8 cellular contexts compared by ENCODE assay signal in the genomic region with DNA sequence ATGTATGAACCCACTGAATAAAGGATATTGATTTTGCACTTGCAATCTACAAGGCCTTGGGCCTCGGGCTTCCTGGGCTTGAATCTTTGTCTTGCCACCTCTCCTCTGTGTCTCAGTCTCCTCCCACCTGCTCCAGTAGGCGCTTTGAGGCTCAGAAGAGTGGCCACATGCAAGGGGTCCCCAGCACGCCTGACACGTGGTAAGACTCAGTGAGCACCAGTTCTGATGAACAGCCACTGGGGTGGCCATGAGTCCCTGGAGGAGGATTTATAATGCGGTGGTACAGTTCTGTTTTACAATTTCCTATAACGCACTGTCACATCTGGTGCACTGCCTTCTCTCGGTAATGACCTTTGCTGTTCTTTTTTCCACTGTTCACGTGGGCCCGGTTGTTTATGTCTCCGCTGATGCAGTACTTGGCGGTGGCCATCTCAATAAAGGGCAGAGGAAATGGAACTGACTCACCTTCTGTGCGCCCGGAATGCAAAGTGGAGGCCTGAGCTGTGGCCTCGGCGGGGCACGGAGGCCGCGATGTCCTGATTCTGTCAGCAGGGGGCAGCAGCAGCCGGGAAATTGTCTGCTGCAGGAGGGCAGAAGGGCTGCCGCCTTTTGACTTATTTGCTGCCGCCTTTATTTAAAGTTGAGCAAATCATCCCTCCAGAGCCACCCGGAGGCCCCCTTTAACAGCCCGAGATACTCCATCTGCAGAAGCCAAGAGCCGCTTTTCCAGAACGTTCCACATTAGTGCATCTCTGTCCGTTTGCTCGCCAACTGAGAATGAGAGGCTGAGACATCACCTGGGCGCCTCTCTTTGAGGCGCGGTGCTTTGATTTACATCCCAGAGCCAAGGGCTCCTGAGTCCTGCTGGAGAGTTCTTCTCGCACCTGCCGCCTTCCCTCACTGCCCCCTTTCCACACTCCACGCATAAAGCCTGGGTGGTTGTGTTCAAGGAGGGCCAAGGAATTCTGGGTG. TPM values are rescaled to one million over a fixed set of nuclear protein-coding genes. Genes with fewer than 3 reads are reported as not detected.
DNase-seq lines count a peak whose midpoint lies in the region; ATAC-seq, FAIRE-seq and TF ChIP-seq lines count a peak whose summit lies in the region.

No MANE protein-coding gene starts in this region.

- no peaks in the 10 kb centered on the region for H3K36me3 ChIP-seq in neural progenitor cell

- no peak overlapping the region for H2AFZ ChIP-seq in neural progenitor cell (replicated peaks)

- H3K79me2 ChIP-seq in neural progenitor cell (ENCODE audit: low read depth) = no peaks in the 10 kb centered on the region

- in situ Hi-C loops in GM13976 (cut with MboI; ENCODE audit: low sequenced_read_pairs, unreplicated experiment) = loop anchor here (10.0 kb wide), 1 partner anchor 193 kb away; no protein-coding TSS in a partner anchor

- H3K9me3 ChIP-seq in A549 (no peaks in the 10 kb centered on the region), neural progenitor cell (ENCODE audit: low read depth) (no peaks in the 10 kb centered on the region)

- TF ChIP-seq EP300 in A549 (IDR thresholded peaks at IDR 0.05) = no peak

- TF ChIP-seq CTCF in A549 (IDR thresholded peaks at IDR 0.05) (peak; percentile 77), GM13976 (IDR thresholded peaks at IDR 0.05; ENCODE audit: borderline replicate concordance, control extremely low read depth, extremely low read depth, insufficient read depth, missing control alignments) (peak; percentile 97), neural progenitor cell (IDR thresholded peaks at IDR 0.05) (peak; percentile 94)

- H3K27ac ChIP-seq in A549 = peak overlapping the region; percentile 43 to 60; a peak in 5 of 6 replicates
- no peak overlapping the region for H3K27ac ChIP-seq in neural progenitor cell

- POLR2A ChIA-PET in A549 (lab: Yijun Ruan, JAX) = no interaction called here

- DNase-seq in A549 (ENCODE audit: low read depth in 1 of 2, low spot score in 1 of 2) (peak; percentile 74 to 75), GM13976 (ENCODE audit: low spot score) (peak; percentile 91), HPDE6-E6E7 (ENCODE audit: extremely low spot score) (peak; percentile 75), RPMI8226 (peak; percentile 88), fibroblast of the conjunctiva (ENCODE audit: low read depth) (peak; percentile 49), neural progenitor cell (ENCODE audit: low spot score) (peak; percentile 82)
- DNase-seq in stimulated activated naive CD8-positive, alpha-beta T cell treated with anti-CD3 and anti-CD28 coated beads, Interleukin-15, Interleukin-2, amounts not matched to agents 100 U/mL and 50 U/mL, for 24 hours = peak; percentile 92

- ATAC-seq in A549 = peak; percentile 96 to 97
- peak; percentile 100 for ATAC-seq in activated T-helper 17 cell treated with anti-CD3 and anti-CD28 coated beads, Interleukin-2, amount 50 U/mL, for 72 hours (replicated peaks)
- peak; percentile 99 for ATAC-seq in stimulated activated naive CD8-positive, alpha-beta T cell treated with anti-CD3 and anti-CD28 coated beads, Interleukin-15, Interleukin-2, amounts not matched to agents 100 U/mL and 50 U/mL, for 24 hours

- no peak for FAIRE-seq in A549 (lab: Jason Lieb, UNC)

- no peaks in the 10 kb centered on the region for H3F3A ChIP-seq in neural progenitor cell (ENCODE audit: low read depth)

- H3K4me1 ChIP-seq in A549 (peaks cover 5% of the 10 kb centered on the region; the same call in 1 of the 3 replicates), neural progenitor cell (no peaks in the 10 kb centered on the region)

- H3K4me1 Mint-ChIP-seq in activated T-helper 17 cell treated with anti-CD3 and anti-CD28 coated beads, Interleukin-2, amount 50 U/mL, for 72 hours = peaks cover 14% of the 10 kb centered on the region
- H3K4me1 Mint-ChIP-seq in neural progenitor cell = peaks cover 11% of the 10 kb centered on the region

- CTCF ChIA-PET in A549 (lab: Yijun Ruan, JAX) = interaction anchor here (0.6 to 3.8 kb wide), 30 partner anchors 13 to 479 kb away, joined by 3 to 35 read pairs (median 4); a partner anchor contains a TSS

- TF ChIP-seq RAD21 in A549 (conservative IDR thresholded peaks at IDR 0.05 in 1 of 2, IDR thresholded peaks at IDR 0.05 in 1 of 2) = peak; percentile 82 to 87

- 35% methylated on average over 24 of the region's 33 CpGs for WGBS in A549 (ENCODE audit: missing lambda C conversion rate)

- no peak for TF ChIP-seq POLR2A in A549 (IDR thresholded peaks at IDR 0.05; ENCODE audit: low read length)

- H3K4me3 Mint-ChIP-seq in activated T-helper 17 cell treated with anti-CD3 and anti-CD28 coated beads, Interleukin-2, amount 50 U/mL, for 72 hours = peak overlapping the region; percentile 76
- H3K4me3 Mint-ChIP-seq in neural progenitor cell = no peak overlapping the region

- peaks cover 26% of the 10 kb centered on the region for H3K27me3 ChIP-seq in neural progenitor cell

- H3K36me3 Mint-ChIP-seq in activated T-helper 17 cell treated with anti-CD3 and anti-CD28 coated beads, Interleukin-2, amount 50 U/mL, for 72 hours (ENCODE audit: low read depth) = no peaks in the 10 kb centered on the region
- peaks cover 6% of the 10 kb centered on the region for H3K36me3 Mint-ChIP-seq in neural progenitor cell

- H3K9me3 Mint-ChIP-seq in activated T-helper 17 cell treated with anti-CD3 and anti-CD28 coated beads, Interleukin-2, amount 50 U/mL, for 72 hours = no peaks in the 10 kb centered on the region
- H3K9me3 Mint-ChIP-seq in neural progenitor cell = peaks cover 17% of the 10 kb centered on the region

- no peak overlapping the region for H3K4me3 ChIP-seq in A549
- H3K4me3 ChIP-seq in neural progenitor cell = no peak overlapping the region

- no peaks in the 10 kb centered on the region for H3K27me3 Mint-ChIP-seq in activated T-helper 17 cell treated with anti-CD3 and anti-CD28 coated beads, Interleukin-2, amount 50 U/mL, for 72 hours
- peaks cover 4% of the 10 kb centered on the region for H3K27me3 Mint-ChIP-seq in neural progenitor cell (ENCODE audit: insufficient read depth, low read depth)

- no peaks in the 10 kb centered on the region for H4K20me1 ChIP-seq in neural progenitor cell (ENCODE audit: low read depth)

- H3K4me2 ChIP-seq in A549 (peak overlapping the region; percentile 54), neural progenitor cell (peak overlapping the region; percentile 19)

- H3K27ac Mint-ChIP-seq in activated T-helper 17 cell treated with anti-CD3 and anti-CD28 coated beads, Interleukin-2, amount 50 U/mL, for 72 hours = peak overlapping the region; percentile 90
- H3K27ac Mint-ChIP-seq in neural progenitor cell = no peak overlapping the region

- no peak overlapping the region for H3K9ac ChIP-seq in neural progenitor cell

TF ChIP-seq in A549, 52 proteins besides CTCF, POLR2A, EP300 and RAD21:
- TF ChIP-seq ZC3H11A (IDR thresholded peaks at IDR 0.05) (no peak), SMC3 (IDR thresholded peaks at IDR 0.05) (peak; percentile 69), PHF8 (IDR thresholded peaks at IDR 0.05; ENCODE audit: borderline replicate concordance, low read depth) (no peak), FOSL2 (IDR thresholded peaks at IDR 0.05) (no peak), FOSL2 (CRISPR knock-in tag; IDR thresholded peaks at IDR 0.05) (peak; percentile 31), NPAS2 (CRISPR knock-in tag; IDR thresholded peaks at IDR 0.05; ENCODE audit: borderline replicate concordance) (no peak), HDAC2 (IDR thresholded peaks at IDR 0.05) (no peak), JUNB (IDR thresholded peaks at IDR 0.05) (no peak), POLR2AphosphoS2 (conservative IDR thresholded peaks at IDR 0.05; ENCODE audit: low read length) (no peak), ZFP36 (IDR thresholded peaks at IDR 0.05; ENCODE audit: borderline replicate concordance, partially characterized antibody) (no peak)
- TF ChIP-seq, protein P1, sequence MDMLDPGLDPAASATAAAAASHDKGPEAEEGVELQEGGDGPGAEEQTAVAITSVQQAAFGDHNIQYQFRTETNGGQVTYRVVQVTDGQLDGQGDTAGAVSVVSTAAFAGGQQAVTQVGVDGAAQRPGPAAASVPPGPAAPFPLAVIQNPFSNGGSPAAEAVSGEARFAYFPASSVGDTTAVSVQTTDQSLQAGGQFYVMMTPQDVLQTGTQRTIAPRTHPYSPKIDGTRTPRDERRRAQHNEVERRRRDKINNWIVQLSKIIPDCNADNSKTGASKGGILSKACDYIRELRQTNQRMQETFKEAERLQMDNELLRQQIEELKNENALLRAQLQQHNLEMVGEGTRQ (IDR thresholded peaks at IDR 0.05) = no peak
- TF ChIP-seq, protein P2, sequence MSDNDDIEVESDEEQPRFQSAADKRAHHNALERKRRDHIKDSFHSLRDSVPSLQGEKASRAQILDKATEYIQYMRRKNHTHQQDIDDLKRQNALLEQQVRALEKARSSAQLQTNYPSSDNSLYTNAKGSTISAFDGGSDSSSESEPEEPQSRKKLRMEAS (IDR thresholded peaks at IDR 0.05) = no peak

RNA-seq across cellular contexts. Expression of a gene that starts 6.0 kb away (rescaled TPM):
- polyA plus RNA-seq in A549 (2011; rRNA removed) = 24.6 and 26.4 TPM in 2 replicates
- polyA plus RNA-seq in A549 (2012; cell fraction: cytosol; rRNA removed) = 21.7 and 24.8 TPM in 2 replicates
- polyA plus RNA-seq in A549 (2012; cell fraction: nucleus; rRNA removed) = 25.5 and 33.5 TPM in 2 replicates
- polyA plus RNA-seq in A549 (2017; fragmentation: RNase III; extraction: RNeasy Plus Mini Kit Qiagen cat#74134 plus additional on column Dnase treatment) = 17.5 to 17.6 TPM (median 17.5 TPM) in 3 replicates
- polyA minus RNA-seq in A549 (2011; rRNA and poly(A)+ RNA removed) = 11.0 and 15.1 TPM in 2 replicates
- total RNA-seq in activated T-helper 17 cell treated with anti-CD3 and anti-CD28 coated beads, Interleukin-2, amount 50 U/mL, for 72 hours = 10 to 100 TPM; 19.7 to 21.2 TPM
- total RNA-seq in neural progenitor cell (ENCODE audit: low replicate concordance) = 31.7 and 37.1 TPM in 2 replicates

RNA-seq across cellular contexts. Expression of a gene that starts 34.9 kb away (rescaled TPM):
- not detected in 2 replicates for polyA plus RNA-seq in A549 (2011; rRNA removed)
- not detected in 2 replicates for polyA plus RNA-seq in A549 (2012; cell fraction: cytosol; rRNA removed)
- not detected in 2 replicates for polyA plus RNA-seq in A549 (2012; cell fraction: nucleus; rRNA removed)
- not detected in 3 replicates for polyA plus RNA-seq in A549 (2017; fragmentation: RNase III; extraction: RNeasy Plus Mini Kit Qiagen cat#74134 plus additional on column Dnase treatment)
- polyA minus RNA-seq in A549 (2011; rRNA and poly(A)+ RNA removed) = not detected in 2 replicates
- total RNA-seq in activated T-helper 17 cell treated with anti-CD3 and anti-CD28 coated beads, Interleukin-2, amount 50 U/mL, for 72 hours = not detected
- not detected in 2 replicates for total RNA-seq in neural progenitor cell (ENCODE audit: low replicate concordance)
